ENCODE assay signal across 14 cellular contexts in genomic region chr2:143255899-143256298, GRCh38.
DNase-seq lines count a peak whose midpoint lies in the region; ATAC-seq and TF ChIP-seq lines count a peak whose summit lies in the region.
"Had no signal": no experiment of that assay in that cellular context is flagged by ENCODE, and none has a peak within 500 bp of the region (broad histone marks: within the 10 kb centered on the region; RNA-seq: fewer than 3 reads in every experiment).

No MANE protein-coding gene starts in this region.

- no peak overlapping the region for H2AFZ ChIP-seq in osteoblast (ENCODE audit: low read length)

- TF ChIP-seq CTCF in osteoblast (IDR thresholded peaks at IDR 0.05; ENCODE audit: extremely low read depth, low read depth, low read length), result no peak

- peaks cover 55 to 86% (median 68%) of the 10 kb centered on the region in 4 donors for H3K4me1 Mint-ChIP-seq in CD4-positive, CD25-positive, alpha-beta regulatory T cell
- H3K4me1 Mint-ChIP-seq in activated naive CD8-positive, alpha-beta T cell treated with anti-CD3 and anti-CD28 coated beads, Interleukin-2, amount 50 U/mL, for 24 hours, result peaks cover 83% of the 10 kb centered on the region

- H3K4me2 ChIP-seq in osteoblast (ENCODE audit: insufficient read depth, low read length), result no peak overlapping the region

- in situ Hi-C loops in KBM-7 (cut with MboI; ENCODE audit: low pct_unique_long_range_greater_than_20kb, low sequenced_read_pairs), result no loop called here

- H3K4me3 Mint-ChIP-seq in CD4-positive, CD25-positive, alpha-beta regulatory T cell, result peak overlapping the region; percentile 75 to 91 (median 84)
- H3K4me3 Mint-ChIP-seq in activated naive CD8-positive, alpha-beta T cell treated with anti-CD3 and anti-CD28 coated beads, Interleukin-2, amount 50 U/mL, for 24 hours, result peak overlapping the region; percentile 79

- H3K27me3 ChIP-seq in CD4-positive, CD25-positive, alpha-beta regulatory T cell (ENCODE audit: control insufficient read depth, insufficient read depth, low read length), result no peaks in the 10 kb centered on the region
- H3K27me3 ChIP-seq in osteoblast (ENCODE audit: insufficient read depth, low read length), result no peaks in the 10 kb centered on the region
- H3K27me3 ChIP-seq: ascending aorta, BE2C had no signal

- peaks cover 6% of the 10 kb centered on the region for H3K36me3 ChIP-seq in CD4-positive, CD25-positive, alpha-beta regulatory T cell (ENCODE audit: control insufficient read depth, insufficient read depth, low read length)
- no peaks in the 10 kb centered on the region for H3K36me3 ChIP-seq in osteoblast (ENCODE audit: insufficient read depth, low read length)
- H3K36me3 ChIP-seq: ascending aorta, BE2C had no signal

- H4K20me1 ChIP-seq in osteoblast (ENCODE audit: insufficient read depth, low read length), result no peaks in the 10 kb centered on the region

- H3K9me3 ChIP-seq in CD4-positive, CD25-positive, alpha-beta regulatory T cell (ENCODE audit: control insufficient read depth in 2 of 2, low read length in 2 of 2), result no peaks in the 10 kb centered on the region
- H3K9me3 ChIP-seq in osteoblast (ENCODE audit: low read depth, low read length), result no peaks in the 10 kb centered on the region
- H3K9me3 ChIP-seq: ascending aorta, BE2C had no signal

- ATAC-seq in CD4-positive, CD25-positive, alpha-beta regulatory T cell (ENCODE audit: low read depth in 2 of 2), result peak in 1 of 2 donors; percentile 10
- ATAC-seq in GM18867 (IDR thresholded peaks at IDR 0.05; ENCODE audit: unreplicated experiment) (peak; percentile 36), HG03442 (IDR thresholded peaks at IDR 0.05; ENCODE audit: unreplicated experiment) (peak; percentile 35)
- peak; percentile 34 for ATAC-seq in activated naive CD8-positive, alpha-beta T cell treated with anti-CD3 and anti-CD28 coated beads, Interleukin-2, amount 50 U/mL, for 24 hours

- peaks cover 4% of the 10 kb centered on the region for H3K36me3 Mint-ChIP-seq in CD4-positive, CD25-positive, alpha-beta regulatory T cell
- H3K36me3 Mint-ChIP-seq in activated naive CD8-positive, alpha-beta T cell treated with anti-CD3 and anti-CD28 coated beads, Interleukin-2, amount 50 U/mL, for 24 hours (ENCODE audit: low read depth), result peaks cover 9% of the 10 kb centered on the region

- peaks cover 88% of the 10 kb centered on the region for H3K4me1 ChIP-seq in CD4-positive, CD25-positive, alpha-beta regulatory T cell (ENCODE audit: control insufficient read depth, insufficient read depth, low read length, poor library complexity, severe bottlenecking)
- peaks cover 3% of the 10 kb centered on the region for H3K4me1 ChIP-seq in osteoblast (ENCODE audit: insufficient read depth, low read length)
- H3K4me1 ChIP-seq: BE2C had no signal

- no peaks in the 10 kb centered on the region for H3K27me3 Mint-ChIP-seq in CD4-positive, CD25-positive, alpha-beta regulatory T cell
- no peaks in the 10 kb centered on the region for H3K27me3 Mint-ChIP-seq in activated naive CD8-positive, alpha-beta T cell treated with anti-CD3 and anti-CD28 coated beads, Interleukin-2, amount 50 U/mL, for 24 hours

- H3K9me3 Mint-ChIP-seq in CD4-positive, CD25-positive, alpha-beta regulatory T cell, result peaks cover 0 to under 1% (median 0%) of the 10 kb centered on the region in 7 donors
- H3K9me3 Mint-ChIP-seq in activated naive CD8-positive, alpha-beta T cell treated with anti-CD3 and anti-CD28 coated beads, Interleukin-2, amount 50 U/mL, for 24 hours, result no peaks in the 10 kb centered on the region

- peak overlapping the region; percentile 83 to 97 (median 97) for H3K27ac Mint-ChIP-seq in CD4-positive, CD25-positive, alpha-beta regulatory T cell
- H3K27ac Mint-ChIP-seq in activated naive CD8-positive, alpha-beta T cell treated with anti-CD3 and anti-CD28 coated beads, Interleukin-2, amount 50 U/mL, for 24 hours, result peak overlapping the region; percentile 94

- DNase-seq in CD4-positive, CD25-positive, alpha-beta regulatory T cell, result peak in 1 of 3 donors; percentile 52
- DNase-seq in activated naive CD8-positive, alpha-beta T cell treated with anti-CD3 and anti-CD28 coated beads, Interleukin-2, amount 50 U/mL, for 24 hours, result no peak
- no peak for DNase-seq in KBM-7
- DNase-seq in D341Med (ENCODE audit: low spot score), result no peak
- DNase-seq in osteoblast (ENCODE audit: insufficient read length, low spot score, missing footprints), result no peak
- no peak for DNase-seq in NCI-H2107 treated with DMSO at 0.1 percent for 48 hours (lab: John Stamatoyannopoulos, UW; ENCODE audit: unreplicated experiment)
- DNase-seq: activated CD8-positive, alpha-beta memory T cell treated with anti-CD3 and anti-CD28 coated beads for 24 hours; BE2C; dermis blood vessel endothelial cell; NCI-H1092 treated with DMSO at 0.1 percent for 48 hours; retina had no signal

- H3K79me2 ChIP-seq in osteoblast (ENCODE audit: insufficient read depth, low read length), result no peaks in the 10 kb centered on the region

- peak overlapping the region; percentile 83 for H3K27ac ChIP-seq in CD4-positive, CD25-positive, alpha-beta regulatory T cell (ENCODE audit: insufficient read depth, low read length, poor library complexity, severe bottlenecking)
- no peak overlapping the region for H3K27ac ChIP-seq in osteoblast (ENCODE audit: low read depth, low read length)
- H3K27ac ChIP-seq: ascending aorta had no signal

- peak overlapping the region; percentile 76 for H3K4me3 ChIP-seq in CD4-positive, CD25-positive, alpha-beta regulatory T cell (ENCODE audit: low read depth, low read length)
- no peak overlapping the region for H3K4me3 ChIP-seq in osteoblast (ENCODE audit: insufficient read depth, low read length)
- H3K4me3 ChIP-seq: ascending aorta had no signal
